In the genomic region with DNA sequence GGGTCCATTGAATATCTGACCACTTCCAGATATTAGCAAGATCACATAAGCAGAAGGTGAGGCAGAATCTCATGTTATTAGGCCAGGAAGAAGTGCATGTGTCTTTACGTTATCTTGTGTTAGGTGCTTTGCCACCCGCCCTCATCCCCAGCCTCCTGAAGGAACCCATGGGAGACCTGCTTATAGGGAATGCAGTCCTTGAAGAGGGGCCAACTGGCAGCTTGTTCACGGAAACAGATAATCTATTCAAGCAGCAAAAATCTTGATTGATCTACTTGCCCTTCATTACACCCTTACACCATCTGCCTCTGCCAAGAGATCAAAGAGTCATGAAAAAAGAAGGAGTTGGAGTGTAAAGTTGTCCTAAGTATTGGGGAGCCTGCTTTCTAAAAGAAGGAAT, we compare ENCODE assay signal across 19 cellular contexts.
A peak's percentile ranks its signal among the peaks of the same experiment; 100 is the strongest.
DNase-seq lines count a peak whose midpoint lies in the region; ATAC-seq, FAIRE-seq and TF ChIP-seq lines count a peak whose summit lies in the region.
"Had no signal": no experiment of that assay in that cellular context is flagged by ENCODE, and none has a peak within 500 bp of the region (broad histone marks: within the 10 kb centered on the region; RNA-seq: fewer than 3 reads in every experiment).

No MANE protein-coding gene starts in this region.

- ATAC-seq in pancreas, result peak in 3 of 4 donors; percentile 31 to 67 (median 41)

- no peak overlapping the region for H2AFZ ChIP-seq in hepatocyte

- H3K27me3 ChIP-seq in WERI-Rb-1 (ENCODE audit: insufficient read depth, low read depth, severe bottlenecking) (no peaks in the 10 kb centered on the region), pancreas (no peaks in the 10 kb centered on the region), tibial artery (no peaks in the 10 kb centered on the region), hepatocyte (no peaks in the 10 kb centered on the region)

- no peaks in the 10 kb centered on the region for H4K20me1 ChIP-seq in hepatocyte (ENCODE audit: insufficient read depth, poor library complexity, severe bottlenecking)

- WGBS in pancreas, 2 donors, result 47 to 48% methylated on average over 3 of the region's 3 CpGs
- 94% methylated on average over 3 of the region's 3 CpGs for WGBS in hepatocyte (ENCODE audit: low lambda C conversion rate, missing lambda C conversion rate)

- peak; percentile 1 for DNase-seq in NCI-H446 treated with DMSO at 0.1 percent for 48 hours (lab: John Stamatoyannopoulos, UW)
- DNase-seq in WERI-Rb-1, result peak; percentile 88
- no peak for DNase-seq in pancreas
- no peak for DNase-seq in tibial artery
- DNase-seq in hepatocyte (ENCODE audit: low spot score), result no peak
- DNase-seq in foreskin melanocyte, result no peak
- DNase-seq in frontal cortex (ENCODE audit: low spot score in 2 of 2), result no peak
- DNase-seq: C1 segment of cervical spinal cord; CD4-positive, alpha-beta memory T cell; COR-L47; DMS 273 treated with DMSO at 0.1 percent for 48 hours; DMS53; DMS79 treated with DMSO at 0.1 percent for 48 hours; GOT3; HFFc6 had no signal

- no peaks in the 10 kb centered on the region for H3K9me2 ChIP-seq in hepatocyte (replicated peaks; ENCODE audit: insufficient read depth)

- no peaks in the 10 kb centered on the region for H3K79me2 ChIP-seq in hepatocyte

- H3K4me2 ChIP-seq in hepatocyte, result no peak overlapping the region

- peak overlapping the region; percentile 44 for H3K27ac ChIP-seq in WERI-Rb-1
- H3K27ac ChIP-seq in pancreas, result no peak overlapping the region
- H3K27ac ChIP-seq in tibial artery, result peak overlapping the region; percentile 57 to 73
- H3K27ac ChIP-seq in hepatocyte, result no peak overlapping the region

- intact Hi-C loops in pancreas (cut with DNase I), result no loop called here
- intact Hi-C loops in tibial artery (cut with DNase I; ENCODE audit: low total_unique reads), result loop anchor here (10.0 kb wide), 1 partner anchor 568 kb away; no protein-coding TSS in a partner anchor

- no peaks in the 10 kb centered on the region for H3K36me3 ChIP-seq in WERI-Rb-1
- H3K36me3 ChIP-seq in pancreas, result no peaks in the 10 kb centered on the region
- no peaks in the 10 kb centered on the region for H3K36me3 ChIP-seq in tibial artery
- no peaks in the 10 kb centered on the region for H3K36me3 ChIP-seq in hepatocyte (replicated peaks; ENCODE audit: insufficient read depth, low read depth)
- H3K36me3 ChIP-seq: HAP-1 had no signal

- FAIRE-seq in pancreas (lab: Jason Lieb, UNC) (no peak), frontal cortex (lab: Jason Lieb, UNC) (no peak)
- FAIRE-seq: D721Med, GM12892, H54 had no signal

- H3K4me3 ChIP-seq in WERI-Rb-1 (ENCODE audit: low read depth, low read length), result no peak overlapping the region
- H3K4me3 ChIP-seq in pancreas, result no peak overlapping the region
- no peak overlapping the region for H3K4me3 ChIP-seq in tibial artery
- no peak overlapping the region for H3K4me3 ChIP-seq in hepatocyte
- H3K4me3 ChIP-seq: HAP-1 had no signal

- H3K4me1 ChIP-seq in pancreas (peaks cover 0 to 10% (median 4%) of the 10 kb centered on the region in 3 donors), tibial artery (peaks cover 0 to 37% (median 9%) of the 10 kb centered on the region in 4 donors), hepatocyte (ENCODE audit: insufficient read depth) (no peaks in the 10 kb centered on the region)
- H3K4me1 ChIP-seq: HAP-1 had no signal

- no peak for TF ChIP-seq CTCF in WERI-Rb-1 (IDR thresholded peaks at IDR 0.05; ENCODE audit: low read depth, low read length)
- TF ChIP-seq CTCF in pancreas (IDR thresholded peaks at IDR 0.05), result no peak
- TF ChIP-seq CTCF in tibial artery (IDR thresholded peaks at IDR 0.05), result no peak
- no peak for TF ChIP-seq CTCF in hepatocyte (IDR thresholded peaks at IDR 0.05; ENCODE audit: poor library complexity)

- H3K9me3 ChIP-seq in WERI-Rb-1 (ENCODE audit: severe bottlenecking) (no peaks in the 10 kb centered on the region), pancreas (no peaks in the 10 kb centered on the region), tibial artery (peaks cover 0 to 4% (median 0%) of the 10 kb centered on the region in 3 donors), hepatocyte (ENCODE audit: low read depth) (no peaks in the 10 kb centered on the region)
- H3K9me3 ChIP-seq: HAP-1 had no signal

Comparison
In these comparisons a context has a peak if more than half of its experiments do, and no peak if none do; other contexts are left out.
1. DNase-seq: peak in NCI-H446 treated with DMSO at 0.1 percent for 48 hours (single experiment) and WERI-Rb-1 (single experiment); none in pancreas (0 of 6), tibial artery (0 of 2), hepatocyte (single experiment), foreskin melanocyte (single experiment) and frontal cortex (0 of 2).
2. H3K27ac ChIP-seq: peak in WERI-Rb-1 (single experiment) and tibial artery (2 of 2); none in pancreas (0 of 4) and hepatocyte (single experiment).